Comparison of ENCODE assay signal across 27 cellular contexts in genomic region chr4:11120435-11120834, GRCh38.
"Had no signal": no experiment of that assay in that cellular context is flagged by ENCODE, and none has a peak within 500 bp of the region (broad histone marks: within the 10 kb centered on the region; RNA-seq: fewer than 3 reads in every experiment).

No MANE protein-coding gene starts in this region.

- FAIRE-seq: urothelium cell line had no signal

- H3K4me3 ChIP-seq: stomach, suprapubic skin, testis, thoracic aorta, thyroid gland, tibial artery, tibial nerve, transverse colon, upper lobe of left lung, upper lobe of right lung, uterus, vagina had no signal

- DNase-seq: stimulated activated CD4-positive, alpha-beta T cell treated with anti-CD3 and anti-CD28 coated beads, Interleukin-2, amount 100 ng/mL, for 48 hours; stimulated activated CD4-positive, alpha-beta T cell treated with anti-CD3 and anti-CD28 coated beads, Interleukin-4, amount 100 ng/mL, for 1 hour; stimulated activated CD4-positive, alpha-beta T cell treated with anti-CD3 and anti-CD28 coated beads, Interleukin-4, amount 100 ng/mL, for 24 hours; stimulated activated CD4-positive, alpha-beta T cell treated with anti-CD3 and anti-CD28 coated beads, Interleukin-4, amount 100 ng/mL, for 4 hours; stimulated activated CD8-positive, alpha-beta memory T cell treated with anti-CD3 and anti-CD28 coated beads, Interleukin-4, amount 100 ng/mL, for 48 hours; stimulated activated naive B cell treated with anti-CD40 and anti-IgM and Interleukin-4, amounts not matched to agents 10 μg/mL and 1 μg/mL and 100 μg/mL, for 72 hours; stimulated activated naive CD4-positive, alpha-beta T cell; stimulated activated naive CD4-positive, alpha-beta T cell treated with Interleukin-2 at 50 U/mL for 16 hours; stimulated activated naive CD8-positive, alpha-beta T cell treated with anti-CD3 and anti-CD28 coated beads, Interleukin-15, amount 100 ng/mL, for 72 hours; stimulated activated naive CD8-positive, alpha-beta T cell treated with anti-CD3 and anti-CD28 coated beads, Interleukin-15, Interleukin-2, amounts not matched to agents 100 U/mL and 50 U/mL, for 24 hours; stomach; substantia nigra; testis; thyroid gland; tibial artery; transverse colon; trophoblast cell; upper lobe of left lung; upper lobe of right lung; uterus had no signal

- H3K36me3 ChIP-seq: stomach, suprapubic skin, thoracic aorta, thyroid gland, tibial artery, tibial nerve, transverse colon, upper lobe of left lung, upper lobe of right lung, uterus, vagina had no signal

- H3K27ac ChIP-seq: stomach, suprapubic skin, testis, thoracic aorta, thyroid gland, tibial artery, tibial nerve, transverse colon, upper lobe of left lung, upper lobe of right lung, uterus, vagina had no signal

- H3K4me1 ChIP-seq: stomach, suprapubic skin, testis, thyroid gland, tibial artery, tibial nerve, transverse colon, upper lobe of left lung, upper lobe of right lung, uterus, vagina had no signal

- H3K9me3 ChIP-seq: testis, thoracic aorta, thyroid gland, transverse colon, upper lobe of left lung, upper lobe of right lung, uterus, vagina had no signal

- ATAC-seq: stimulated activated effector memory CD8-positive, alpha-beta T cell treated with anti-CD3 and anti-CD28 coated beads, Interleukin-12 subunit alpha, Interleukin-12 subunit beta, amount 100 ng/mL, for 72 hours; stimulated activated memory B cell treated with anti-CD40 and anti-IgM and Interleukin-4, amounts not matched to agents 10 μg/mL and 1 μg/mL and 100 μg/mL, for 72 hours; stimulated activated naive B cell treated with anti-CD40 and anti-IgM and Interleukin-4, amounts not matched to agents 10 μg/mL and 1 μg/mL and 100 μg/mL, for 72 hours; stimulated activated naive CD8-positive, alpha-beta T cell treated with anti-CD3 and anti-CD28 coated beads, Interleukin-15, amount 100 ng/mL, for 72 hours; stimulated activated naive CD8-positive, alpha-beta T cell treated with anti-CD3 and anti-CD28 coated beads, Interleukin-15, Interleukin-2, amounts not matched to agents 100 U/mL and 50 U/mL, for 24 hours; upper lobe of right lung had no signal

- H3K27me3 ChIP-seq: stomach, suprapubic skin, testis, thyroid gland, tibial artery, tibial nerve, transverse colon, upper lobe of left lung, upper lobe of right lung, uterus, vagina had no signal
